Comparison of ENCODE assay signal across 12 cellular contexts in genomic region chr7:2860627-2861133, GRCh38. TPM values are rescaled to one million over a fixed set of nuclear protein-coding genes. Genes with fewer than 3 reads are reported as not detected.
A peak's percentile ranks its signal among the peaks of the same experiment; 100 is the strongest.
DNase-seq lines count a peak whose midpoint lies in the region; ATAC-seq, FAIRE-seq and TF ChIP-seq lines count a peak whose summit lies in the region.
"Had no signal": no experiment of that assay in that cellular context is flagged by ENCODE, and none has a peak within 500 bp of the region (broad histone marks: within the 10 kb centered on the region; RNA-seq: fewer than 3 reads in every experiment).

No MANE protein-coding gene starts in this region.

- no peak for FAIRE-seq in RCC 7860 (lab: Jason Lieb, UNC)

- intact Hi-C loops in left cardiac atrium (cut with DNase I): no loop called here

- H3K27me3 ChIP-seq in cardiac muscle cell: no peaks in the 10 kb centered on the region
- H3K27me3 ChIP-seq: upper lobe of left lung had no signal

- H3K4me1 ChIP-seq in cardiac muscle cell (ENCODE audit: low read depth): peaks cover 24% of the 10 kb centered on the region

- no peaks in the 10 kb centered on the region for H3K9me3 ChIP-seq in cardiac muscle cell (ENCODE audit: low read depth)
- H3K9me3 ChIP-seq: upper lobe of left lung had no signal

- no peak for ATAC-seq in left cardiac atrium
- ATAC-seq in HG02852 (IDR thresholded peaks at IDR 0.05; ENCODE audit: unreplicated experiment): no peak
- no peak for ATAC-seq in GM21528 (IDR thresholded peaks at IDR 0.05; ENCODE audit: low FRiP score, unreplicated experiment)

- no peak overlapping the region for H3K4me3 ChIP-seq in cardiac muscle cell
- H3K4me3 ChIP-seq: upper lobe of left lung had no signal

- TF ChIP-seq CTCF in cardiac muscle cell (IDR thresholded peaks at IDR 0.05; ENCODE audit: low read depth, low read length): no peak

- DNase-seq in cardiac muscle cell (ENCODE audit: low read depth in 1 of 2, low spot score in 1 of 2) (no peak), left cardiac atrium (no peak), astrocyte of the hippocampus (ENCODE audit: low read depth, low spot score) (peak; percentile 44), mucosa of gallbladder (ENCODE audit: low spot score) (peak; percentile 83), RCC 7860 (ENCODE audit: low spot score) (no peak)
- no peak for DNase-seq in stimulated activated CD4-positive, alpha-beta T cell treated with anti-CD3 and anti-CD28 coated beads, Interleukin-4, amount 100 ng/mL, for 24 hours
- DNase-seq: activated CD8-positive, alpha-beta memory T cell treated with anti-CD3 and anti-CD28 coated beads, Interleukin-2, amount 50 U/mL, for 4 hours; dermis blood vessel endothelial cell; NCI-H187 treated with DMSO at 0.1 percent for 48 hours had no signal

- H3K27ac ChIP-seq in cardiac muscle cell: peak overlapping the region; percentile 15
- H3K27ac ChIP-seq: upper lobe of left lung had no signal

- H3K36me3 ChIP-seq in cardiac muscle cell: no peaks in the 10 kb centered on the region
- H3K36me3 ChIP-seq: upper lobe of left lung had no signal

RNA-seq across cellular contexts. Expression of gene GNA12, which starts 16.6 kb away (rescaled TPM):
- total RNA-seq in cardiac muscle cell: 34.5 and 54.4 TPM in 2 replicates
- polyA plus RNA-seq in cardiac muscle cell: 59.1 and 64.2 TPM in 2 replicates
- 10 to 100 TPM; 47.4 to 52.2 TPM for total RNA-seq in left cardiac atrium
- 48.5 TPM for total RNA-seq in mucosa of gallbladder

Comparison
In these comparisons a context has a peak if more than half of its experiments do, and no peak if none do; other contexts are left out.
1. DNase-seq: peak in astrocyte of the hippocampus (single experiment) and mucosa of gallbladder (single experiment); none in cardiac muscle cell (0 of 2), left cardiac atrium (single experiment), stimulated activated CD4-positive, alpha-beta T cell treated with anti-CD3 and anti-CD28 coated beads, Interleukin-4, amount 100 ng/mL, for 24 hours (single experiment) and RCC 7860 (single experiment).